Comparison of ENCODE assay signal across 1 cellular context in the genomic region with DNA sequence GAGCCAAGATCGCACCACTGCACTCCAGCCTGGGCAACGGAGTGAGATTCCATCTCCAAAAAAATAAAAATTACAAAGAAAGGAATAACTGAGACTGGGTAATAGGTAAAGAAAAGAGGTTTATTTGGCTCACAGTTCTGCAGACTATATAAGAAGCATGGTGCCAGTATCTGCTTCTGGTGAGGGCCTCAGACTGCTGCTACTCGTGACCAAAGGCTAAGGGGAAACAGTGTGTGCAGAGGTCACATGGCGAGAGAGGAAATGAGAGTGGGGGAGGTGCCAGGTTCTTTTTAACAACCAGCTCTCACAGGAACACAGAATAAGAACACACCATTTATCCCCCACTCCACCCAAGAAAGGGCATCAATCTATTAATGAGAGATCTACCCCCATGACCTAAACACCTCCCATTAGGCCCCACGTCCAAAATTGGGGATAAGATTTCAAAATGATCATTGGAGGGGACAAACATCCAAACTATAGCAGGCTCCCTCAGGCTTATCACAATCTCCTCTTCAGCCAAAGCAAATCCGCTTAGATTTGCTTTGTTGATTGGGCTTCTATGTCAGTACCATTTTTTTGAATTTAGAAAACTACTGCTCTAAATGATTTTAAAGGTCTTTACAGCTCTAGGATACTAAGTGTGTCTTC.
TF ChIP-seq lines count a peak whose summit lies in the region.

No MANE protein-coding gene starts in this region.

TF ChIP-seq in K562, 482 proteins besides CTCF, POLR2A, EP300 and RAD21 (continued from another document):
- TF ChIP-seq RBM25 (IDR thresholded peaks at IDR 0.05; ENCODE audit: low read depth, low read length, severe bottlenecking) (no peak), NFYB (IDR thresholded peaks at IDR 0.05; ENCODE audit: extremely low read depth, insufficient read length) (no peak), SMARCE1 (IDR thresholded peaks at IDR 0.05) (no peak), RFX1 (IDR thresholded peaks at IDR 0.05) (no peak), SRSF9 (IDR thresholded peaks at IDR 0.05; ENCODE audit: borderline replicate concordance, low read depth, low read length) (no peak), RBM34 (IDR thresholded peaks at IDR 0.05; ENCODE audit: borderline replicate concordance, insufficient read depth, low read length) (no peak), FOXJ3 (CRISPR knock-in tag; IDR thresholded peaks at IDR 0.05) (no peak), ZNF143 (CRISPR knock-in tag; IDR thresholded peaks at IDR 0.05) (no peak), CREB1 (IDR thresholded peaks at IDR 0.05) (no peak), CREB1 (CRISPR knock-in tag; IDR thresholded peaks at IDR 0.05) (no peak), COPS2 (conservative IDR thresholded peaks at IDR 0.05) (no peak), ZNF224 (CRISPR knock-in tag; IDR thresholded peaks at IDR 0.05) (no peak), RHOXF2B (CRISPR knock-in tag; conservative IDR thresholded peaks at IDR 0.05) (no peak), ZNF354B (CRISPR knock-in tag; IDR thresholded peaks at IDR 0.05) (no peak), FOXA1 (IDR thresholded peaks at IDR 0.05; ENCODE audit: borderline replicate concordance) (no peak)
- TF ChIP-seq, protein P1, sequence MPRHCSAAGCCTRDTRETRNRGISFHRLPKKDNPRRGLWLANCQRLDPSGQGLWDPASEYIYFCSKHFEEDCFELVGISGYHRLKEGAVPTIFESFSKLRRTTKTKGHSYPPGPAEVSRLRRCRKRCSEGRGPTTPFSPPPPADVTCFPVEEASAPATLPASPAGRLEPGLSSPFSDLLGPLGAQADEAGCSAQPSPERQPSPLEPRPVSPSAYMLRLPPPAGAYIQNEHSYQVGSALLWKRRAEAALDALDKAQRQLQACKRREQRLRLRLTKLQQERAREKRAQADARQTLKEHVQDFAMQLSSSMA (CRISPR knock-in tag; IDR thresholded peaks at IDR 0.05): no peak
- TF ChIP-seq, protein P2, sequence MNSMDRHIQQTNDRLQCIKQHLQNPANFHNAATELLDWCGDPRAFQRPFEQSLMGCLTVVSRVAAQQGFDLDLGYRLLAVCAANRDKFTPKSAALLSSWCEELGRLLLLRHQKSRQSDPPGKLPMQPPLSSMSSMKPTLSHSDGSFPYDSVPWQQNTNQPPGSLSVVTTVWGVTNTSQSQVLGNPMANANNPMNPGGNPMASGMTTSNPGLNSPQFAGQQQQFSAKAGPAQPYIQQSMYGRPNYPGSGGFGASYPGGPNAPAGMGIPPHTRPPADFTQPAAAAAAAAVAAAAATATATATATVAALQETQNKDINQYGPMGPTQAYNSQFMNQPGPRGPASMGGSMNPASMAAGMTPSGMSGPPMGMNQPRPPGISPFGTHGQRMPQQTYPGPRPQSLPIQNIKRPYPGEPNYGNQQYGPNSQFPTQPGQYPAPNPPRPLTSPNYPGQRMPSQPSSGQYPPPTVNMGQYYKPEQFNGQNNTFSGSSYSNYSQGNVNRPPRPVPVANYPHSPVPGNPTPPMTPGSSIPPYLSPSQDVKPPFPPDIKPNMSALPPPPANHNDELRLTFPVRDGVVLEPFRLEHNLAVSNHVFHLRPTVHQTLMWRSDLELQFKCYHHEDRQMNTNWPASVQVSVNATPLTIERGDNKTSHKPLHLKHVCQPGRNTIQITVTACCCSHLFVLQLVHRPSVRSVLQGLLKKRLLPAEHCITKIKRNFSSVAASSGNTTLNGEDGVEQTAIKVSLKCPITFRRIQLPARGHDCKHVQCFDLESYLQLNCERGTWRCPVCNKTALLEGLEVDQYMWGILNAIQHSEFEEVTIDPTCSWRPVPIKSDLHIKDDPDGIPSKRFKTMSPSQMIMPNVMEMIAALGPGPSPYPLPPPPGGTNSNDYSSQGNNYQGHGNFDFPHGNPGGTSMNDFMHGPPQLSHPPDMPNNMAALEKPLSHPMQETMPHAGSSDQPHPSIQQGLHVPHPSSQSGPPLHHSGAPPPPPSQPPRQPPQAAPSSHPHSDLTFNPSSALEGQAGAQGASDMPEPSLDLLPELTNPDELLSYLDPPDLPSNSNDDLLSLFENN (IDR thresholded peaks at IDR 0.05; ENCODE audit: low read depth in 2 of 2, low read length in 2 of 2): no peak
- TF ChIP-seq, protein P3, sequence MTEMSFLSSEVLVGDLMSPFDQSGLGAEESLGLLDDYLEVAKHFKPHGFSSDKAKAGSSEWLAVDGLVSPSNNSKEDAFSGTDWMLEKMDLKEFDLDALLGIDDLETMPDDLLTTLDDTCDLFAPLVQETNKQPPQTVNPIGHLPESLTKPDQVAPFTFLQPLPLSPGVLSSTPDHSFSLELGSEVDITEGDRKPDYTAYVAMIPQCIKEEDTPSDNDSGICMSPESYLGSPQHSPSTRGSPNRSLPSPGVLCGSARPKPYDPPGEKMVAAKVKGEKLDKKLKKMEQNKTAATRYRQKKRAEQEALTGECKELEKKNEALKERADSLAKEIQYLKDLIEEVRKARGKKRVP (CRISPR knock-in tag; IDR thresholded peaks at IDR 0.05): no peak
- TF ChIP-seq, protein P4, sequence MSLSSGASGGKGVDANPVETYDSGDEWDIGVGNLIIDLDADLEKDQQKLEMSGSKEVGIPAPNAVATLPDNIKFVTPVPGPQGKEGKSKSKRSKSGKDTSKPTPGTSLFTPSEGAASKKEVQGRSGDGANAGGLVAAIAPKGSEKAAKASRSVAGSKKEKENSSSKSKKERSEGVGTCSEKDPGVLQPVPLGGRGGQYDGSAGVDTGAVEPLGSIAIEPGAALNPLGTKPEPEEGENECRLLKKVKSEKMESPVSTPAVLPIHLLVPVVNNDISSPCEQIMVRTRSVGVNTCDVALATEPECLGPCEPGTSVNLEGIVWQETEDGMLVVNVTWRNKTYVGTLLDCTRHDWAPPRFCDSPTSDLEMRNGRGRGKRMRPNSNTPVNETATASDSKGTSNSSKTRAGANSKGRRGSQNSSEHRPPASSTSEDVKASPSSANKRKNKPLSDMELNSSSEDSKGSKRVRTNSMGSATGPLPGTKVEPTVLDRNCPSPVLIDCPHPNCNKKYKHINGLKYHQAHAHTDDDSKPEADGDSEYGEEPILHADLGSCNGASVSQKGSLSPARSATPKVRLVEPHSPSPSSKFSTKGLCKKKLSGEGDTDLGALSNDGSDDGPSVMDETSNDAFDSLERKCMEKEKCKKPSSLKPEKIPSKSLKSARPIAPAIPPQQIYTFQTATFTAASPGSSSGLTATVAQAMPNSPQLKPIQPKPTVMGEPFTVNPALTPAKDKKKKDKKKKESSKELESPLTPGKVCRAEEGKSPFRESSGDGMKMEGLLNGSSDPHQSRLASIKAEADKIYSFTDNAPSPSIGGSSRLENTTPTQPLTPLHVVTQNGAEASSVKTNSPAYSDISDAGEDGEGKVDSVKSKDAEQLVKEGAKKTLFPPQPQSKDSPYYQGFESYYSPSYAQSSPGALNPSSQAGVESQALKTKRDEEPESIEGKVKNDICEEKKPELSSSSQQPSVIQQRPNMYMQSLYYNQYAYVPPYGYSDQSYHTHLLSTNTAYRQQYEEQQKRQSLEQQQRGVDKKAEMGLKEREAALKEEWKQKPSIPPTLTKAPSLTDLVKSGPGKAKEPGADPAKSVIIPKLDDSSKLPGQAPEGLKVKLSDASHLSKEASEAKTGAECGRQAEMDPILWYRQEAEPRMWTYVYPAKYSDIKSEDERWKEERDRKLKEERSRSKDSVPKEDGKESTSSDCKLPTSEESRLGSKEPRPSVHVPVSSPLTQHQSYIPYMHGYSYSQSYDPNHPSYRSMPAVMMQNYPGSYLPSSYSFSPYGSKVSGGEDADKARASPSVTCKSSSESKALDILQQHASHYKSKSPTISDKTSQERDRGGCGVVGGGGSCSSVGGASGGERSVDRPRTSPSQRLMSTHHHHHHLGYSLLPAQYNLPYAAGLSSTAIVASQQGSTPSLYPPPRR (CRISPR knock-in tag; IDR thresholded peaks at IDR 0.05; ENCODE audit: borderline replicate concordance): no peak
- TF ChIP-seq, protein P5, sequence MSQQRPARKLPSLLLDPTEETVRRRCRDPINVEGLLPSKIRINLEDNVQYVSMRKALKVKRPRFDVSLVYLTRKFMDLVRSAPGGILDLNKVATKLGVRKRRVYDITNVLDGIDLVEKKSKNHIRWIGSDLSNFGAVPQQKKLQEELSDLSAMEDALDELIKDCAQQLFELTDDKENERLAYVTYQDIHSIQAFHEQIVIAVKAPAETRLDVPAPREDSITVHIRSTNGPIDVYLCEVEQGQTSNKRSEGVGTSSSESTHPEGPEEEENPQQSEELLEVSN (IDR thresholded peaks at IDR 0.05; ENCODE audit: borderline replicate concordance in 1 of 2, extremely low read depth in 1 of 2, insufficient read depth in 1 of 2, insufficient read length in 1 of 2, low read depth in 1 of 2, low read length in 1 of 2, poor library complexity in 1 of 2, severe bottlenecking in 1 of 2): peak in 1 of 2 experiments; percentile 9
